ENCODE assay signal across 8 cellular contexts in genomic region chr19:49666120-49666444, GRCh38. TPM values are rescaled to one million over a fixed set of nuclear protein-coding genes. Genes with fewer than 3 reads are reported as not detected.
DNase-seq lines count a peak whose midpoint lies in the region; ATAC-seq and TF ChIP-seq lines count a peak whose summit lies in the region.

No MANE protein-coding gene starts in this region.

- H3K27me3 Mint-ChIP-seq in Calu3 (ENCODE audit: unreplicated experiment): no peaks in the 10 kb centered on the region
- H3K27me3 Mint-ChIP-seq in effector memory CD8-positive, alpha-beta T cell: no peaks in the 10 kb centered on the region

- peaks cover 31 to 33% of the 10 kb centered on the region in 2 experiments for H3K4me1 ChIP-seq in neutrophil (ENCODE audit: control insufficient read depth in 1 of 2, insufficient read depth in 1 of 2, low read depth in 1 of 2, low read length in 1 of 2)

- BruUV-seq in Calu3 (replicated peaks; lab: Mats Ljungman, UMichigan): TSS peak; percentile 73

- ATAC-seq in effector memory CD8-positive, alpha-beta T cell (replicated peaks): peak; percentile 4
- ATAC-seq in HG02884 (IDR thresholded peaks at IDR 0.05; ENCODE audit: unreplicated experiment): no peak

- peak overlapping the region; percentile 77 for H3K27ac Mint-ChIP-seq in Calu3 (ENCODE audit: unreplicated experiment)
- H3K27ac Mint-ChIP-seq in effector memory CD8-positive, alpha-beta T cell: peak overlapping the region; percentile 94 to 97

- CTCF ChIA-PET in Calu3 (lab: Charles Lee): interaction anchor here (0.6 to 2.5 kb wide), 2 partner anchors 11 to 84 kb away, joined by 3 to 10 read pairs; partner anchors contain the start of gene PRMT1

- peaks cover 35% of the 10 kb centered on the region for H3K36me3 ChIP-seq in neutrophil

- TF ChIP-seq CTCF in Calu3 (IDR thresholded peaks at IDR 0.05; ENCODE audit: unreplicated experiment) (no peak), NB4 (IDR thresholded peaks at IDR 0.05; ENCODE audit: low read depth, low read length) (no peak), neutrophil (IDR thresholded peaks at IDR 0.05) (no peak)

- H3K4me1 Mint-ChIP-seq in Calu3 (ENCODE audit: low read depth, unreplicated experiment): peaks cover 13% of the 10 kb centered on the region
- H3K4me1 Mint-ChIP-seq in effector memory CD8-positive, alpha-beta T cell (ENCODE audit: low read depth in 2 of 2): peaks cover 38 to 39% of the 10 kb centered on the region in 2 donors

- H3K9me3 Mint-ChIP-seq in Calu3 (ENCODE audit: low read depth, unreplicated experiment): no peaks in the 10 kb centered on the region
- H3K9me3 Mint-ChIP-seq in effector memory CD8-positive, alpha-beta T cell: no peaks in the 10 kb centered on the region

- TF ChIP-seq POLR2A in NB4 (IDR thresholded peaks at IDR 0.05; ENCODE audit: extremely low read depth, insufficient read length): no peak

- no peaks in the 10 kb centered on the region for H3K9me3 ChIP-seq in neutrophil

- H3K27me3 ChIP-seq in neutrophil: no peaks in the 10 kb centered on the region

- peak overlapping the region; percentile 76 for H3K4me3 ChIP-seq in NB4 (ENCODE audit: low read depth, low read length)
- H3K4me3 ChIP-seq in neutrophil (ENCODE audit: low read depth in 1 of 2, low read length in 1 of 2): peak overlapping the region; percentile 95 to 98

- DNase-seq in Calu3 (no peak), NB4 (ENCODE audit: low read depth) (no peak), NCI-H748 (lab: John Stamatoyannopoulos, UW; ENCODE audit: unreplicated experiment) (no peak), mesenteric fat pad (ENCODE audit: low spot score) (no peak)
- DNase-seq in effector memory CD8-positive, alpha-beta T cell: no peak
- no peak for DNase-seq in stimulated activated CD8-positive, alpha-beta memory T cell treated with anti-CD3 and anti-CD28 coated beads, Interleukin-4, amount 100 ng/mL, for 48 hours

- H3K36me3 Mint-ChIP-seq in Calu3 (ENCODE audit: insufficient read depth, unreplicated experiment): peaks cover 82% of the 10 kb centered on the region
- peaks cover 47% of the 10 kb centered on the region for H3K36me3 Mint-ChIP-seq in effector memory CD8-positive, alpha-beta T cell (ENCODE audit: insufficient read depth)

- peak overlapping the region; percentile 83 for H3K4me3 Mint-ChIP-seq in Calu3 (ENCODE audit: low read depth, unreplicated experiment)
- peak overlapping the region; percentile 98 to 100 for H3K4me3 Mint-ChIP-seq in effector memory CD8-positive, alpha-beta T cell

- intact Hi-C loops in Calu3 (cut with micrococcal nuclease; ENCODE audit: unreplicated experiment): no loop called here

- peak overlapping the region; percentile 92 for H3K27ac ChIP-seq in neutrophil

RNA-seq across cellular contexts. Expression of gene BCL2L12, which starts 0.3 kb away (rescaled TPM):
- total RNA-seq in Calu3 (2022): 66.5 and 70.8 TPM in 2 replicates
- 10.7 TPM for total RNA-seq in mesenteric fat pad

RNA-seq across cellular contexts. Expression of gene IRF3, which starts 0.4 kb away (rescaled TPM):
- 189 and 191 TPM in 2 replicates for total RNA-seq in Calu3 (2022)
- 46.7 TPM for total RNA-seq in mesenteric fat pad

RNA-seq across cellular contexts. Expression of gene PRMT1, which starts 11.0 kb away (rescaled TPM):
- total RNA-seq in Calu3 (2022): 350 and 369 TPM in 2 replicates
- total RNA-seq in mesenteric fat pad: 105 TPM

RNA-seq across cellular contexts. Expression of gene ADM5, which starts 23.3 kb away (rescaled TPM):
- total RNA-seq in Calu3 (2022) (17.0 and 18.5 TPM in 2 replicates), mesenteric fat pad (1.3 TPM)

RNA-seq across cellular contexts. Expression of gene SCAF1, which starts 24.1 kb away (rescaled TPM):
- total RNA-seq in Calu3 (2022): 129 and 137 TPM in 2 replicates
- total RNA-seq in mesenteric fat pad: 64.3 TPM
